In genomic region chr21:32237021-32237420, GRCh38 we compare ENCODE assay signal across 20 cellular contexts.
"Had no signal": no experiment of that assay in that cellular context is flagged by ENCODE, and none has a peak within 500 bp of the region (broad histone marks: within the 10 kb centered on the region; RNA-seq: fewer than 3 reads in every experiment).

No MANE protein-coding gene starts in this region.

- DNase-seq: effector CD4-positive, alpha-beta T cell; endodermal cell; erythroblast; gastrocnemius medialis; heart right ventricle; islet precursor cell; naive thymus-derived CD4-positive, alpha-beta T cell; nephron progenitor cell; psoas muscle; retina; right lobe of liver; stimulated activated CD4-positive, alpha-beta T cell treated with anti-CD3 and anti-CD28 coated beads, Interleukin-1b, Interleukin-23, amount 100 ng/mL, for 48 hours; stimulated activated CD4-positive, alpha-beta T cell treated with anti-CD3 and anti-CD28 coated beads, Interleukin-4, amount 100 ng/mL, for 4 hours; stimulated activated naive CD4-positive, alpha-beta T cell; upper lobe of right lung had no signal

- H3K9me3 ChIP-seq: gastrocnemius medialis, neutrophil, psoas muscle, right lobe of liver, upper lobe of right lung had no signal

- H3K27ac ChIP-seq: coronary artery, gastrocnemius medialis, heart right ventricle, neutrophil, psoas muscle, right lobe of liver, tibial nerve, upper lobe of right lung had no signal

- FAIRE-seq: endothelial cell of umbilical vein had no signal

- H3K4me3 ChIP-seq: coronary artery, gastrocnemius medialis, heart right ventricle, psoas muscle, right lobe of liver, tibial nerve, upper lobe of right lung had no signal

- H3K4me1 ChIP-seq: gastrocnemius medialis, heart right ventricle, psoas muscle, right lobe of liver had no signal

- H3K4me1 Mint-ChIP-seq: endodermal cell, nephron progenitor cell had no signal

- H3K4me3 Mint-ChIP-seq: endodermal cell; naive thymus-derived CD4-positive, alpha-beta T cell; nephron progenitor cell had no signal

- H3K27ac Mint-ChIP-seq: endodermal cell; naive thymus-derived CD4-positive, alpha-beta T cell; nephron progenitor cell had no signal

- H3K36me3 ChIP-seq: gastrocnemius medialis, heart right ventricle, neutrophil, right lobe of liver, tibial nerve, upper lobe of right lung had no signal

- ATAC-seq: gastrocnemius medialis; heart right ventricle; left lobe of liver; naive thymus-derived CD4-positive, alpha-beta T cell; psoas muscle; right lobe of liver; upper lobe of right lung had no signal

- H3K27me3 ChIP-seq: gastrocnemius medialis, heart right ventricle, neutrophil, right lobe of liver, tibial nerve, upper lobe of right lung had no signal
